ENCODE assay signal across 8 cellular contexts in the genomic region with DNA sequence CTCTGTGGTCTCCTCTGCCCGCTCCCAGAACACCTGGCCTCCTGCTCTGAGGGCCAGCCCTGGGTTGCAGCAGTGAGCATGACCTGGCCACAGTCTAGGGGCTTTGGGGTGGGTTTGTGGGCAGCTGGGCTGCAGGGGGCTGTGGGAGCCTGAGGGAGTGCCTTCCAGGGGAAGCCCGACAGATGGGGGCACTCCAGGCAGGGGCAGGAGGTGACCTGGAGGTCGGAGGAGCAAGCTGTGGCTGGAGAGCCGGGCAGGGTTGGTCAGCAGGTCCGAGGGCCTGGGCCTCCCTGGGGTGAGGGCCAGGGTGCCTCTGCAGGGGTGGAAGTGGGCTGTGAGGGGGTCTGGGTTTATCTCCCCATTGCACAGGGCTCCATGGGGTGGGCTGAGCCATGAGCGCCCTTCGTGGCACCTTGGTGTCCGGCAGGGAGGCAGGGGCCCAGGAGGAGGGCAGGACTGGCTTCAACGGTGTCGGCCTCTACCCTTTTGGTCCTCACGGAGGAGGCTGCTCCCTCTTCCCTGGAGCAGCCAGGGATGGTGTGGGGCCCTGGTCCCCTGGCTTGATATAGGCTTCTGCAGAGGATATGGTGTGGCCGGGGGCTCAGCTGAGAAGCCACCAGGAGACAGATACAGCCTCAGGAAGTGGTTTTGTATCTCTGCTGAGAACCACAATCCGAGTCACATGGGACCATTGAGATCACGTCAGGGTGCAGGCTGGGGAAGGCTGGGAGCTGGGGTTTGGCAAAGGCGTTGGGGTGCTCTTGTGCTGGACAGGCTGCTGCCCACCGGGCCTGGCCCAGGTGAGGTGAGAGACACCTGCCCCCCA. TPM values are rescaled to one million over a fixed set of nuclear protein-coding genes. Genes with fewer than 3 reads are reported as not detected.
DNase-seq lines count a peak whose midpoint lies in the region; ATAC-seq, FAIRE-seq and TF ChIP-seq lines count a peak whose summit lies in the region.

No MANE protein-coding gene starts in this region.

- TF ChIP-seq CTCF in KMS-11 (conservative IDR thresholded peaks at IDR 0.05; ENCODE audit: low read depth, low read length) (no peak), breast epithelium (IDR thresholded peaks at IDR 0.05) (no peak), mesothelial cell of epicardium (IDR thresholded peaks at IDR 0.05; ENCODE audit: unreplicated experiment) (no peak)

- H3K4me2 ChIP-seq in KMS-11: peak overlapping the region; percentile 97

- peaks cover 26% of the 10 kb centered on the region for H3K4me1 Mint-ChIP-seq in activated CD8-positive, alpha-beta memory T cell treated with anti-CD3 and anti-CD28 coated beads, Interleukin-2, amount 10 ng/mL, durations not matched to agents 7 days and 5 days
- H3K4me1 Mint-ChIP-seq in naive thymus-derived CD4-positive, alpha-beta T cell: peaks cover 35 to 93% (median 65%) of the 10 kb centered on the region in 7 donors
- H3K4me1 Mint-ChIP-seq in mesothelial cell of epicardium: no peaks in the 10 kb centered on the region

- peaks cover 22% of the 10 kb centered on the region for H3K27me3 Mint-ChIP-seq in activated CD8-positive, alpha-beta memory T cell treated with anti-CD3 and anti-CD28 coated beads, Interleukin-2, amount 10 ng/mL, durations not matched to agents 7 days and 5 days
- H3K27me3 Mint-ChIP-seq in naive thymus-derived CD4-positive, alpha-beta T cell: peaks cover 0 to 12% (median 0%) of the 10 kb centered on the region in 5 donors
- peaks cover 42% of the 10 kb centered on the region for H3K27me3 Mint-ChIP-seq in mesothelial cell of epicardium (ENCODE audit: low read depth)

- DNase-seq in GDM1 (lab: John Stamatoyannopoulos, UW) (peak; percentile 30), breast epithelium (ENCODE audit: low spot score in 2 of 2) (no peak), mesothelial cell of epicardium (ENCODE audit: low spot score in 2 of 2, unreplicated experiment in 2 of 2) (no peak), H54 (ENCODE audit: insufficient read length, low spot score) (no peak)
- peak; percentile 90 for DNase-seq in activated CD8-positive, alpha-beta memory T cell treated with anti-CD3 and anti-CD28 coated beads, Interleukin-2, amount 10 ng/mL, durations not matched to agents 7 days and 5 days
- DNase-seq in naive thymus-derived CD4-positive, alpha-beta T cell: peak in 8 of 9 donors; percentile 53 to 80 (median 74)

- H3K79me2 ChIP-seq in KMS-11 (ENCODE audit: insufficient read depth, low read depth): peaks cover 13% of the 10 kb centered on the region

- no peak overlapping the region for H3K4me3 ChIP-seq in KMS-11 (IDR thresholded peaks at IDR 0.05; ENCODE audit: insufficient read depth, low read depth, low read length)
- peak overlapping the region; percentile 45 for H3K4me3 ChIP-seq in naive thymus-derived CD4-positive, alpha-beta T cell (ENCODE audit: low read length)
- H3K4me3 ChIP-seq in breast epithelium: no peak overlapping the region

- TF ChIP-seq POLR2A in breast epithelium (IDR thresholded peaks at IDR 0.05) (no peak), H54 (IDR thresholded peaks at IDR 0.05; ENCODE audit: low read depth, low read length) (no peak)

- ATAC-seq in activated CD8-positive, alpha-beta memory T cell treated with anti-CD3 and anti-CD28 coated beads, Interleukin-2, amount 10 ng/mL, durations not matched to agents 7 days and 5 days: peak; percentile 95
- ATAC-seq in naive thymus-derived CD4-positive, alpha-beta T cell: peak; percentile 95
- no peak for ATAC-seq in HG02885 (IDR thresholded peaks at IDR 0.05; ENCODE audit: poor library complexity, unreplicated experiment)

- peak overlapping the region; percentile 38; the same call in 1 of the 2 replicates for H3K9ac ChIP-seq in KMS-11

- no peaks in the 10 kb centered on the region for H3K36me3 ChIP-seq in KMS-11 (ENCODE audit: insufficient read depth)
- no peaks in the 10 kb centered on the region for H3K36me3 ChIP-seq in naive thymus-derived CD4-positive, alpha-beta T cell (ENCODE audit: control insufficient read depth in 2 of 3, insufficient read depth in 3 of 3, low read length in 3 of 3)
- no peaks in the 10 kb centered on the region for H3K36me3 ChIP-seq in breast epithelium

- H2AFZ ChIP-seq in KMS-11 (ENCODE audit: low read depth): no peak overlapping the region

- H3K27me3 ChIP-seq in KMS-11 (ENCODE audit: insufficient read depth, low read depth) (no peaks in the 10 kb centered on the region), breast epithelium (no peaks in the 10 kb centered on the region)
- no peaks in the 10 kb centered on the region for H3K27me3 ChIP-seq in naive thymus-derived CD4-positive, alpha-beta T cell (ENCODE audit: control insufficient read depth in 2 of 2, insufficient read depth in 2 of 2, low read length in 2 of 2)

- no peaks in the 10 kb centered on the region for H3K9me3 ChIP-seq in naive thymus-derived CD4-positive, alpha-beta T cell (ENCODE audit: control insufficient read depth in 2 of 3, low read length in 3 of 3)
- no peaks in the 10 kb centered on the region for H3K9me3 ChIP-seq in breast epithelium

- H3K27ac ChIP-seq in KMS-11: peak overlapping the region; percentile 43
- peak overlapping the region; percentile 52 for H3K27ac ChIP-seq in naive thymus-derived CD4-positive, alpha-beta T cell (ENCODE audit: low read depth, low read length)
- H3K27ac ChIP-seq in breast epithelium: no peak overlapping the region

- no peak for FAIRE-seq in H54 (lab: Jason Lieb, UNC)

- POLR2A ChIA-PET in naive thymus-derived CD4-positive, alpha-beta T cell (lab: Charles Lee): interaction anchor here (0.5 to 2.0 kb wide), 5 partner anchors 7 to 36 kb away, joined by 3 to 7 read pairs (median 3); no protein-coding TSS in a partner anchor

- CTCF ChIA-PET in activated CD8-positive, alpha-beta memory T cell treated with anti-CD3 and anti-CD28 coated beads, Interleukin-2, amount 10 ng/mL, durations not matched to agents 7 days and 5 days (lab: Charles Lee): interaction anchor here (0.6 to 3.8 kb wide), 8 partner anchors 18 to 426 kb away, joined by 3 to 24 read pairs (median 4); no protein-coding TSS in a partner anchor
- CTCF ChIA-PET in naive thymus-derived CD4-positive, alpha-beta T cell (lab: Charles Lee): interaction anchor here (0.7 to 2.1 kb wide), 4 partner anchors 18 to 66 kb away, joined by 3 to 9 read pairs (median 5); no protein-coding TSS in a partner anchor

- H3K4me1 ChIP-seq in KMS-11 (ENCODE audit: low read depth, poor library complexity, severe bottlenecking) (peaks cover 62% of the 10 kb centered on the region), breast epithelium (no peaks in the 10 kb centered on the region)
- H3K4me1 ChIP-seq in naive thymus-derived CD4-positive, alpha-beta T cell (ENCODE audit: control insufficient read depth in 2 of 2, insufficient read depth in 2 of 2, low read length in 2 of 2): peaks cover 17 to 57% of the 10 kb centered on the region in 2 donors

- H3K36me3 Mint-ChIP-seq in activated CD8-positive, alpha-beta memory T cell treated with anti-CD3 and anti-CD28 coated beads, Interleukin-2, amount 10 ng/mL, durations not matched to agents 7 days and 5 days: no peaks in the 10 kb centered on the region
- H3K36me3 Mint-ChIP-seq in naive thymus-derived CD4-positive, alpha-beta T cell: peaks cover 0 to 10% (median 0%) of the 10 kb centered on the region in 5 donors
- no peaks in the 10 kb centered on the region for H3K36me3 Mint-ChIP-seq in mesothelial cell of epicardium

- H3K4me3 Mint-ChIP-seq in activated CD8-positive, alpha-beta memory T cell treated with anti-CD3 and anti-CD28 coated beads, Interleukin-2, amount 10 ng/mL, durations not matched to agents 7 days and 5 days: peak overlapping the region; percentile 33
- H3K4me3 Mint-ChIP-seq in naive thymus-derived CD4-positive, alpha-beta T cell: peak overlapping the region; percentile 75 to 93 (median 84)
- no peak overlapping the region for H3K4me3 Mint-ChIP-seq in mesothelial cell of epicardium

- intact Hi-C loops in naive thymus-derived CD4-positive, alpha-beta T cell (cut with micrococcal nuclease): loop anchor here (1.0 to 5.0 kb wide), 6 partner anchors 20 to 418 kb away; a partner anchor contains a TSS
- intact Hi-C loops in breast epithelium (cut with DNase I; ENCODE audit: low total_unique reads): no loop called here

- H4K20me1 ChIP-seq in KMS-11 (ENCODE audit: insufficient read depth): no peaks in the 10 kb centered on the region

- H3K9me3 Mint-ChIP-seq in activated CD8-positive, alpha-beta memory T cell treated with anti-CD3 and anti-CD28 coated beads, Interleukin-2, amount 10 ng/mL, durations not matched to agents 7 days and 5 days (ENCODE audit: low read depth): no peaks in the 10 kb centered on the region
- H3K9me3 Mint-ChIP-seq in naive thymus-derived CD4-positive, alpha-beta T cell: peaks cover 0 to 5% (median 0%) of the 10 kb centered on the region in 11 donors
- H3K9me3 Mint-ChIP-seq in mesothelial cell of epicardium: no peaks in the 10 kb centered on the region

- peak overlapping the region; percentile 64 for H3K27ac Mint-ChIP-seq in activated CD8-positive, alpha-beta memory T cell treated with anti-CD3 and anti-CD28 coated beads, Interleukin-2, amount 10 ng/mL, durations not matched to agents 7 days and 5 days
- H3K27ac Mint-ChIP-seq in naive thymus-derived CD4-positive, alpha-beta T cell: peak overlapping the region; percentile 57 to 96 (median 79)
- no peak overlapping the region for H3K27ac Mint-ChIP-seq in mesothelial cell of epicardium

RNA-seq across cellular contexts. Expression of a gene that starts 22.3 kb away (rescaled TPM):
- total RNA-seq in activated CD8-positive, alpha-beta memory T cell treated with anti-CD3 and anti-CD28 coated beads, Interleukin-2, amount 10 ng/mL, durations not matched to agents 7 days and 5 days: 1 to 10 TPM; 4.3 to 9.2 TPM
- total RNA-seq in naive thymus-derived CD4-positive, alpha-beta T cell: 10 to 100 TPM; 14.7 to 46.4 (median 41.4) TPM
- 10 to 100 TPM; 15.8 to 20.9 TPM for polyA plus RNA-seq in naive thymus-derived CD4-positive, alpha-beta T cell
- total RNA-seq in breast epithelium (1 to 10 TPM; 3.6 to 6.2 (median 5.1) TPM), mesothelial cell of epicardium (6.9 to 8.5 TPM (median 8.4 TPM) in 3 replicates)

RNA-seq across cellular contexts. Expression of a gene that starts 22.8 kb away (rescaled TPM):
- not detected for total RNA-seq in activated CD8-positive, alpha-beta memory T cell treated with anti-CD3 and anti-CD28 coated beads, Interleukin-2, amount 10 ng/mL, durations not matched to agents 7 days and 5 days
- total RNA-seq in naive thymus-derived CD4-positive, alpha-beta T cell: 1 to 10 TPM in 1 of 5 experiments, under 1 TPM in 4; 0.05 to 1.1 (median 0.73) TPM
- under 1 TPM in 1 of 2 donors, not detected in 1; 0.09 TPM for polyA plus RNA-seq in naive thymus-derived CD4-positive, alpha-beta T cell
- total RNA-seq in breast epithelium (not detected), mesothelial cell of epicardium (6.9 to 7.7 TPM (median 7.2 TPM) in 3 replicates)

Comparison
In these comparisons a context has a peak if more than half of its experiments do, and no peak if none do; other contexts are left out.
1. DNase-seq: peak in GDM1 (single experiment), activated CD8-positive, alpha-beta memory T cell treated with anti-CD3 and anti-CD28 coated beads, Interleukin-2, amount 10 ng/mL, durations not matched to agents 7 days and 5 days (single experiment) and naive thymus-derived CD4-positive, alpha-beta T cell (8 of 9); none in breast epithelium (0 of 2), mesothelial cell of epicardium (0 of 2) and H54 (single experiment).
2. H3K27ac ChIP-seq: peak in KMS-11 (single experiment) and naive thymus-derived CD4-positive, alpha-beta T cell (single experiment); none in breast epithelium (0 of 2).